In the genomic region with DNA sequence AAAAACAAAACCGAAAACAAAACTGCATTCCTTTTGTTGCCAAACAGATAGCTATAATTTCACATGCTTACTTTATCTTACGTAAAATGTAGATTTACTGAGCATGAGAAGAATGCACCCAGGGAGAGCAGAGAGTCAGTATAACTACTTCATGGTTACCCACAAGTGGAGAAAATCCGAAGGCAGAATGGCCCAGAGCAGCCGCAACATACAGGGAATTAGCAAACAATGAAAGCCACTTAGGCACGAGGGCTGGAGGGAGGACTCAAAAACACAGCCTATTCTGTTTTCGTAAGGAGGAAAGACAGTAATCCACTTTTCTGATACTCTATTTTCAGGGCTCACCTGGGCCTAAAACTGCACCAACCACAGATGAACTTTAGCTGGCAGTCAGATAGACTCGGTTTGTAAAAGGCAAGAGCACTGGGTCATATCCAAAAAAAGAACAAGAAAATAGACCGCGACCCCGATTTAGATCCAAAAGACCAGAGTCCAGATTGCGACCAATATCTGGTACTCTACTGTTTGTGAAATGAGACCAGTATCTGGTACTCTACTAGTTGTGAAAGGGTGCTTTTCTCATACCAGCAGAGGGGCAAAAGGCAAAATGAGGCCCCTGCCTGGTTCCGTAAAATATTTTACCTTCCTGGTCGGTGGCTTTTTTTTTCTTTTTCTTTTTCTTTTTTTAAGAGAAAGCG, we compare ENCODE assay signal across 8 cellular contexts.
DNase-seq lines count a peak whose midpoint lies in the region; ATAC-seq and TF ChIP-seq lines count a peak whose summit lies in the region.

No MANE protein-coding gene starts in this region.

- peak overlapping the region; percentile 74 for H3K4me2 ChIP-seq in SU-DHL-6 (ENCODE audit: low read depth, low read length, poor library complexity, severe bottlenecking)

- peak overlapping the region; percentile 93 for H2AFZ ChIP-seq in SU-DHL-6 (ENCODE audit: low read depth, low read length, severe bottlenecking)

- no peak for TF ChIP-seq CTCF in SU-DHL-6 (IDR thresholded peaks at IDR 0.05; ENCODE audit: insufficient read depth, low read length, poor library complexity, severe bottlenecking)
- no peak for TF ChIP-seq CTCF in fibroblast of pulmonary artery (IDR thresholded peaks at IDR 0.05; ENCODE audit: low read length, missing control alignments)
- TF ChIP-seq CTCF in retinal pigment epithelial cell (conservative IDR thresholded peaks at IDR 0.05; ENCODE audit: low read depth, low read length): no peak

- H3K9me3 ChIP-seq in SU-DHL-6 (ENCODE audit: insufficient read depth, low read length): no peaks in the 10 kb centered on the region

- ATAC-seq in GM18499 (IDR thresholded peaks at IDR 0.05; ENCODE audit: insufficient read depth, unreplicated experiment) (peak; percentile 17), HG02588 (IDR thresholded peaks at IDR 0.05; ENCODE audit: unreplicated experiment) (peak; percentile 34), HG03378 (IDR thresholded peaks at IDR 0.05; ENCODE audit: unreplicated experiment) (no peak)

- no peaks in the 10 kb centered on the region for H3K9me2 ChIP-seq in SU-DHL-6 (replicated peaks; ENCODE audit: insufficient read depth, low read length)

- peak overlapping the region; percentile 91 for H3K9ac ChIP-seq in SU-DHL-6 (ENCODE audit: low read length)

- no peaks in the 10 kb centered on the region for H3F3A ChIP-seq in SU-DHL-6 (ENCODE audit: insufficient read depth)

- peak overlapping the region; percentile 76 for H3K27ac ChIP-seq in SU-DHL-6 (ENCODE audit: low read depth, low read length)

- peaks cover 55% of the 10 kb centered on the region for H3K79me2 ChIP-seq in SU-DHL-6 (ENCODE audit: insufficient read depth, low read length)

- H3K27me3 ChIP-seq in SU-DHL-6 (ENCODE audit: low read length): no peaks in the 10 kb centered on the region

- H4K20me1 ChIP-seq in SU-DHL-6 (ENCODE audit: low read depth, low read length): peaks cover 16% of the 10 kb centered on the region; the same call in 1 of the 2 replicates

- DNase-seq in fibroblast of pulmonary artery (ENCODE audit: low read depth) (peak; percentile 76), retinal pigment epithelial cell (ENCODE audit: low read depth) (no peak), CD1c-positive myeloid dendritic cell (ENCODE audit: extremely low spot score) (no peak), cerebellar nuclear complex (lab: John Stamatoyannopoulos, UW) (no peak)

- H3K4me3 ChIP-seq in SU-DHL-6 (ENCODE audit: insufficient read depth, low read length, poor library complexity, severe bottlenecking) (peak overlapping the region; percentile 89), fibroblast of pulmonary artery (replicated peaks; ENCODE audit: low read depth, low read length) (peak overlapping the region; percentile 93), retinal pigment epithelial cell (ENCODE audit: low read length) (peak overlapping the region; percentile 87)

- no peaks in the 10 kb centered on the region for H3K36me3 ChIP-seq in SU-DHL-6 (ENCODE audit: low read length)
